Comparison of ENCODE assay signal across 8 cellular contexts in the genomic region with DNA sequence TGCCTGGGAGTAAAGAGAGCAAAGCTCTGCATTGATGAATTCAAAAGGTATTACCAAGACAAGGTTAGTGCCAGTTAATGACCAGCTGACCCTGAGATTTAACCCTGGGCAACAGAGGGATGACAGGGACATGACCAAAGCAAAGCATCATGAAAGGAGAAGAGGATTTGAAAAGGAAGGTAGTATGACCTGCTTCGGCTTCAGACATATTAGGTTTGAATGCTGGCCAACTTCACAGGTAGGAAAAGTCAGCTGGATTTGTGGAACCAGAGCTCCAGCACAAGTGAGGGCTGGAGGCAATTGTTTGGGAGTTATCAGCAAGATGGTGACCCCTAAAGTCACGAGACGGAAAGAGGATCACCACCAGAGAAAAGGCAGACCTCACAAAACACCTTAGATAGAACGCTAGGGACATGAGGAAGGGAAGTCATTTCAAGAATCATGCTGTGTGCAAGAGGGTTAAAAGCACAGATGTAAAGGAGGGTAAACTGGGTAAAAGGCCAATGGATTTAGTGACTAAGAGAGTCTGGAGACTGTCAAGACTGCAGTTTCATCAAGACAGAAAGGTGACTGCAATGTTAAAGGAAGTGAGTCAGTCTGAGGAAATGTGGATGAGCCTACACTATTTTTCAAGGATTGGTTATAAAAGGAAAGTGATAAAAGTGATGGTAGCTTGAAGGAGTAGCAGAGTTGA. TPM values are rescaled to one million over a fixed set of nuclear protein-coding genes. Genes with fewer than 3 reads are reported as not detected.
A peak's percentile ranks its signal among the peaks of the same experiment; 100 is the strongest.
DNase-seq lines count a peak whose midpoint lies in the region; ATAC-seq and TF ChIP-seq lines count a peak whose summit lies in the region.

No MANE protein-coding gene starts in this region.

- dilution Hi-C loops in mammary epithelial cell (cut with HindIII; ENCODE audit: low sequenced_read_pairs), result no loop called here

- H3K4me3 ChIP-seq in mammary epithelial cell (replicated peaks in 1 of 3; ENCODE audit: insufficient read depth in 1 of 3, low read depth in 2 of 3, low read length in 3 of 3), result no peak overlapping the region

- H3K4me1 ChIP-seq in mammary epithelial cell (ENCODE audit: insufficient read depth, low read length), result peaks cover 56% of the 10 kb centered on the region

- peak overlapping the region; percentile 20 for H3K9ac ChIP-seq in mammary epithelial cell (ENCODE audit: insufficient read depth, low read length)

- no peak for TF ChIP-seq CTCF in mammary epithelial cell (conservative IDR thresholded peaks at IDR 0.05 in 1 of 2, IDR thresholded peaks at IDR 0.05 in 1 of 2; ENCODE audit: extremely low read depth in 1 of 2, insufficient read depth in 1 of 2, low read depth in 1 of 2, low read length in 2 of 2)

- DNase-seq in mammary epithelial cell (peak; percentile 91), renal cortical epithelial cell (ENCODE audit: low read depth) (peak; percentile 96), midbrain (lab: John Stamatoyannopoulos, UW) (no peak), superior temporal gyrus (ENCODE audit: extremely low spot score) (no peak), NCI-H2081 treated with DMSO at 0.1 percent for 48 hours (lab: John Stamatoyannopoulos, UW) (no peak)

- ATAC-seq in GM18511 (IDR thresholded peaks at IDR 0.05; ENCODE audit: unreplicated experiment), result peak; percentile 63
- peak; percentile 80 for ATAC-seq in HG03432 (IDR thresholded peaks at IDR 0.05; ENCODE audit: unreplicated experiment)
- ATAC-seq in HG03175 (IDR thresholded peaks at IDR 0.05; ENCODE audit: unreplicated experiment), result no peak

- CTCF ChIA-PET in mammary epithelial cell (lab: Charles Lee; ENCODE audit: low non-redundant PET), result interaction anchor here (1.1 kb wide), 1 partner anchor 9 kb away, joined by 3 read pairs; no protein-coding TSS in a partner anchor

- peak overlapping the region; percentile 70 for H3K4me2 ChIP-seq in mammary epithelial cell (ENCODE audit: insufficient read depth, low read depth, low read length)

- no peaks in the 10 kb centered on the region for H3K27me3 ChIP-seq in mammary epithelial cell (ENCODE audit: insufficient read depth, low read length)

- TSS peak; percentile 13 for BruUV-seq in mammary epithelial cell (replicated peaks; lab: Mats Ljungman, UMichigan)

- intact Hi-C loops in mammary epithelial cell (cut with micrococcal nuclease), result loop anchor here (5.0 kb wide), 1 partner anchor 203 kb away; no protein-coding TSS in a partner anchor

- peak overlapping the region; percentile 88 for H3K27ac ChIP-seq in mammary epithelial cell (ENCODE audit: insufficient read depth, low read depth, low read length)

- in situ Hi-C loops in mammary epithelial cell (cut with MboI; ENCODE audit: low sequenced_read_pairs in 2 of 2), result no loop called here

- WGBS in mammary epithelial cell (ENCODE audit: low coverage, missing lambda C conversion rate), result 68% methylated on average over 4 of the region's 4 CpGs

- H2AFZ ChIP-seq in mammary epithelial cell (ENCODE audit: low read depth, low read length), result no peak overlapping the region

- H4K20me1 ChIP-seq in mammary epithelial cell (ENCODE audit: insufficient read depth, low read length), result no peaks in the 10 kb centered on the region

- H3K9me3 ChIP-seq in mammary epithelial cell (replicated peaks; ENCODE audit: insufficient read depth, low read length), result no peaks in the 10 kb centered on the region

- peaks cover 79% of the 10 kb centered on the region for H3K79me2 ChIP-seq in mammary epithelial cell (ENCODE audit: insufficient read depth, low read length)

- H3K36me3 ChIP-seq in mammary epithelial cell (ENCODE audit: insufficient read depth, low read length), result no peaks in the 10 kb centered on the region

RNA-seq across cellular contexts. Expression of gene SH3RF1, which starts 45.6 kb away (rescaled TPM):
- total RNA-seq in mammary epithelial cell, result 10 to 100 TPM; 30.8 to 38.2 TPM
- polyA plus RNA-seq in mammary epithelial cell, result 16.6 TPM
- polyA minus RNA-seq in mammary epithelial cell, result 79.5 TPM
- total RNA-seq in renal cortical epithelial cell, result 10.2 and 12.7 TPM in 2 replicates

Comparison
In these comparisons a context has a peak if more than half of its experiments do, and no peak if none do; other contexts are left out.
1. DNase-seq: peak in mammary epithelial cell (single experiment) and renal cortical epithelial cell (single experiment); none in midbrain (single experiment), superior temporal gyrus (single experiment) and NCI-H2081 treated with DMSO at 0.1 percent for 48 hours (single experiment).